ENCODE assay signal across 8 cellular contexts in genomic region chr2:67840460-67841068, GRCh38.
DNase-seq lines count a peak whose midpoint lies in the region; ATAC-seq and TF ChIP-seq lines count a peak whose summit lies in the region.

No MANE protein-coding gene starts in this region.

- H3K9ac ChIP-seq in HCT116 (ENCODE audit: low read length), result no peak overlapping the region

- H3K36me3 Mint-ChIP-seq in nephron progenitor cell (ENCODE audit: low read depth), result no peaks in the 10 kb centered on the region

- no peaks in the 10 kb centered on the region for H4K20me1 ChIP-seq in HCT116 (ENCODE audit: insufficient read depth)

- H3K9me3 ChIP-seq in HCT116 (ENCODE audit: control insufficient read depth in 1 of 2, insufficient read depth in 1 of 2, low read depth in 1 of 2, low read length in 2 of 2), result no peaks in the 10 kb centered on the region

- CTCF ChIA-PET in HCT116 (lab: Charles Lee), result interaction anchor here (1.0 to 2.4 kb wide), 4 partner anchors 107 to 1828 kb away, joined by 3 to 16 read pairs (median 7); no protein-coding TSS in a partner anchor

- H3K4me2 ChIP-seq in HCT116 (ENCODE audit: low read length), result no peak overlapping the region

- POLR2A ChIA-PET in HCT116 (lab: Charles Lee), result interaction anchor here (0.5 kb wide), 1 partner anchor 545 kb away, joined by 3 read pairs; no protein-coding TSS in a partner anchor

- peak; percentile 84 for TF ChIP-seq RAD21 in HCT116 (IDR thresholded peaks at IDR 0.05; ENCODE audit: low read depth)

- H3K27me3 ChIP-seq in HCT116 (ENCODE audit: insufficient read depth, low read length), result peaks cover 36% of the 10 kb centered on the region

- H3K27me3 Mint-ChIP-seq in nephron progenitor cell (ENCODE audit: low read depth, poor library complexity), result peaks cover 4% of the 10 kb centered on the region

- peak; percentile 6 for DNase-seq in activated T-cell treated with anti-CD3 and anti-CD28 coated beads for 48 hours (ENCODE audit: low read depth)
- DNase-seq in activated T-cell treated with anti-CD3 and anti-CD28 coated beads, Interleukin-2, amount 50 U/mL, for 1 hour, result no peak
- peak; percentile 32 for DNase-seq in HCT116 (ENCODE audit: low read depth, low spot score)
- peak; percentile 27 for DNase-seq in NCI-H146 (lab: John Stamatoyannopoulos, UW)
- DNase-seq in fibroblast of pulmonary artery (ENCODE audit: low read depth), result peak; percentile 87
- DNase-seq in nephron progenitor cell, result peak; percentile 73

- no peak overlapping the region for H3K27ac ChIP-seq in HCT116 (ENCODE audit: low read depth, low read length)
- H3K27ac ChIP-seq in VCaP, result no peak overlapping the region

- H3K36me3 ChIP-seq in HCT116 (ENCODE audit: control insufficient read depth in 1 of 2, insufficient read depth in 2 of 2, low read length in 2 of 2), result no peaks in the 10 kb centered on the region

- H3K27ac Mint-ChIP-seq in nephron progenitor cell, result no peak overlapping the region

- TF ChIP-seq POLR2A in HCT116 (IDR thresholded peaks at IDR 0.05; ENCODE audit: borderline replicate concordance, extremely low read depth, insufficient read depth, insufficient read length), result no peak

- peaks cover 69% of the 10 kb centered on the region for H3K4me1 Mint-ChIP-seq in nephron progenitor cell

- no peak overlapping the region for H3K4me3 Mint-ChIP-seq in nephron progenitor cell

- H3K79me2 ChIP-seq in HCT116 (ENCODE audit: insufficient read depth, low read length), result no peaks in the 10 kb centered on the region

- H2AFZ ChIP-seq in HCT116 (ENCODE audit: low read depth, low read length, poor library complexity, severe bottlenecking), result no peak overlapping the region

- H3K4me1 ChIP-seq in HCT116 (ENCODE audit: control insufficient read depth in 1 of 2, insufficient read depth in 2 of 2, low read length in 2 of 2), result no peaks in the 10 kb centered on the region

- RAD21 ChIA-PET in HCT116 (lab: Charles Lee; ENCODE audit: low non-redundant PET in 1 of 2, low total read pairs in 2 of 2, uncharacterized antibody in 2 of 2, unreplicated experiment in 2 of 2), result no interaction called here

- no peaks in the 10 kb centered on the region for H3K9me3 Mint-ChIP-seq in nephron progenitor cell

- BruUV-seq in HCT116 (replicated peaks; lab: Mats Ljungman, UMichigan), result no TSS peak

- no peaks in the 10 kb centered on the region for H3K9me2 ChIP-seq in HCT116 (ENCODE audit: insufficient read depth)

- intact Hi-C loops in HCT116 (cut with micrococcal nuclease), result loop anchor here (1.0 to 5.0 kb wide), 4 partner anchors 107 to 1828 kb away; no protein-coding TSS in a partner anchor

- ATAC-seq in HCT116 (peak; percentile 100), HG02623 (IDR thresholded peaks at IDR 0.05; ENCODE audit: unreplicated experiment) (no peak)

- TF ChIP-seq CTCF in HCT116 (IDR thresholded peaks at IDR 0.05 in 2 of 3, conservative IDR thresholded peaks at IDR 0.05 in 1 of 3; ENCODE audit: borderline replicate concordance in 1 of 3, insufficient read depth in 1 of 3, low read depth in 2 of 3, low read length in 2 of 3) (peak; percentile 48 to 79 (median 75); a peak in 5 of 6 replicates), VCaP (conservative IDR thresholded peaks at IDR 0.05) (peak; percentile 99), fibroblast of pulmonary artery (IDR thresholded peaks at IDR 0.05; ENCODE audit: low read length, missing control alignments) (peak; percentile 99), nephron progenitor cell (IDR thresholded peaks at IDR 0.05) (peak; percentile 88)

- H3K4me3 ChIP-seq in HCT116 (replicated peaks in 1 of 2; ENCODE audit: low read depth in 1 of 2, low read length in 2 of 2), result no peak overlapping the region
- no peak overlapping the region for H3K4me3 ChIP-seq in fibroblast of pulmonary artery (replicated peaks; ENCODE audit: low read depth, low read length)

TF ChIP-seq in HCT116, 20 proteins besides CTCF, POLR2A, EP300 and RAD21:
- TF ChIP-seq, protein P1, sequence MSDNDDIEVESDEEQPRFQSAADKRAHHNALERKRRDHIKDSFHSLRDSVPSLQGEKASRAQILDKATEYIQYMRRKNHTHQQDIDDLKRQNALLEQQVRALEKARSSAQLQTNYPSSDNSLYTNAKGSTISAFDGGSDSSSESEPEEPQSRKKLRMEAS (IDR thresholded peaks at IDR 0.05), result no peak
- no peak for TF ChIP-seq ZNF274 (IDR thresholded peaks at IDR 0.05; ENCODE audit: low read depth, low read length)
- no peak for TF ChIP-seq CBX3 (IDR thresholded peaks at IDR 0.05; ENCODE audit: low read depth)
- TF ChIP-seq ZBTB33 (IDR thresholded peaks at IDR 0.05; ENCODE audit: extremely low read depth, insufficient replicate concordance, low read length), result no peak
- no peak for TF ChIP-seq FOSL1 (IDR thresholded peaks at IDR 0.05; ENCODE audit: low read depth)
- TF ChIP-seq ZFX (IDR thresholded peaks at IDR 0.05), result no peak
- TF ChIP-seq EZH2phosphoT487 (IDR thresholded peaks at IDR 0.05; ENCODE audit: borderline replicate concordance), result no peak
- TF ChIP-seq TCF7L2 (IDR thresholded peaks at IDR 0.05; ENCODE audit: borderline replicate concordance, extremely low read depth, insufficient read depth, insufficient read length), result no peak
- TF ChIP-seq JUND (IDR thresholded peaks at IDR 0.05), result no peak
- no peak for TF ChIP-seq EGR1 (IDR thresholded peaks at IDR 0.05; ENCODE audit: low read depth)
- TF ChIP-seq, protein P2, sequence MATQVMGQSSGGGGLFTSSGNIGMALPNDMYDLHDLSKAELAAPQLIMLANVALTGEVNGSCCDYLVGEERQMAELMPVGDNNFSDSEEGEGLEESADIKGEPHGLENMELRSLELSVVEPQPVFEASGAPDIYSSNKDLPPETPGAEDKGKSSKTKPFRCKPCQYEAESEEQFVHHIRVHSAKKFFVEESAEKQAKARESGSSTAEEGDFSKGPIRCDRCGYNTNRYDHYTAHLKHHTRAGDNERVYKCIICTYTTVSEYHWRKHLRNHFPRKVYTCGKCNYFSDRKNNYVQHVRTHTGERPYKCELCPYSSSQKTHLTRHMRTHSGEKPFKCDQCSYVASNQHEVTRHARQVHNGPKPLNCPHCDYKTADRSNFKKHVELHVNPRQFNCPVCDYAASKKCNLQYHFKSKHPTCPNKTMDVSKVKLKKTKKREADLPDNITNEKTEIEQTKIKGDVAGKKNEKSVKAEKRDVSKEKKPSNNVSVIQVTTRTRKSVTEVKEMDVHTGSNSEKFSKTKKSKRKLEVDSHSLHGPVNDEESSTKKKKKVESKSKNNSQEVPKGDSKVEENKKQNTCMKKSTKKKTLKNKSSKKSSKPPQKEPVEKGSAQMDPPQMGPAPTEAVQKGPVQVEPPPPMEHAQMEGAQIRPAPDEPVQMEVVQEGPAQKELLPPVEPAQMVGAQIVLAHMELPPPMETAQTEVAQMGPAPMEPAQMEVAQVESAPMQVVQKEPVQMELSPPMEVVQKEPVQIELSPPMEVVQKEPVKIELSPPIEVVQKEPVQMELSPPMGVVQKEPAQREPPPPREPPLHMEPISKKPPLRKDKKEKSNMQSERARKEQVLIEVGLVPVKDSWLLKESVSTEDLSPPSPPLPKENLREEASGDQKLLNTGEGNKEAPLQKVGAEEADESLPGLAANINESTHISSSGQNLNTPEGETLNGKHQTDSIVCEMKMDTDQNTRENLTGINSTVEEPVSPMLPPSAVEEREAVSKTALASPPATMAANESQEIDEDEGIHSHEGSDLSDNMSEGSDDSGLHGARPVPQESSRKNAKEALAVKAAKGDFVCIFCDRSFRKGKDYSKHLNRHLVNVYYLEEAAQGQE (IDR thresholded peaks at IDR 0.05; ENCODE audit: low read depth), result no peak
- TF ChIP-seq SRF (IDR thresholded peaks at IDR 0.05; ENCODE audit: low read depth), result no peak
- TF ChIP-seq, protein P3, sequence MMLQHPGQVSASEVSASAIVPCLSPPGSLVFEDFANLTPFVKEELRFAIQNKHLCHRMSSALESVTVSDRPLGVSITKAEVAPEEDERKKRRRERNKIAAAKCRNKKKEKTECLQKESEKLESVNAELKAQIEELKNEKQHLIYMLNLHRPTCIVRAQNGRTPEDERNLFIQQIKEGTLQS (IDR thresholded peaks at IDR 0.05), result no peak
TF ChIP-seq in HCT116: peak in this region for 0.
